Comparison of ENCODE assay signal across 8 cellular contexts in the genomic region with DNA sequence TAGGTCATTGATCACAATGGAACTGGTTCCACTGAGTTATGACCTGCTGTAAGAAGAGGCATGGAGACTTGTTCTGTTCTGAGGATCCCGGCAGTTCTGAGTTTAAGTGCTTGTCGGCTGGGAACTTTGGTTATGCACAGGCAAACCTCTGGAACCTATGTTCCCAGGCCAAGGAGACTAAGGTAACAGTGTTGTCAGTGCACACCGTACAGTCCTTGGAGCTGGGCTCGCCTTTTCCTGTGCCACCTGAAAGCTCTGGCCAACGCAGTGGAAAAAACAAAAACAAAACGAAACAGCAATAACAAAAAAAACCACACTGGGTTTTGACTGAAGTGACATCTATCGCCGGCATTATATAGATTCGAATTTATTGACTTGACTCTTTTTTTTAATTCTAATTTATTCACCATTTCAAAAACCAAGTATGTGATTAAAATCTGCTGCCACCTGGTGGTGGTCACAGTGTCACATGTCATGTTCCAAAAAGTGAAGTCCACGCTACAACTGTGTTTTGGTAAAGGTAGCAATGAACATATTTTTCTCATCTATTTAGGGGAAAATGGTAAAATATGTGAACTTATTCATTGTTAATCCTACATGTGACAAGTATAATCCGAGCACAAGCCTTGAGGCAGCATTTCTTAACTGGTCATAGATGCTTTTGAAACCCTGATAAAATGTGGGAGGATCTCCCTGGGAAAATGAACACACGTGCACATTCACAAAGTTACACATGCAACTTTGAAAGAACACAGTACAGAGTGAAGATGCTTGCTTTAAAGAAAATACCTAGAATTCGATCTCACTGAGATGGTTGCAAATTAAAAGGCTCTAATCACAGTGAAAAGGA.
DNase-seq lines count a peak whose midpoint lies in the region; ATAC-seq and TF ChIP-seq lines count a peak whose summit lies in the region.

No MANE protein-coding gene starts in this region.

- BruUV-seq in OCI-LY7 (replicated peaks; lab: Mats Ljungman, UMichigan), result no TSS peak

- CTCF ChIA-PET in OCI-LY7 (lab: Charles Lee; ENCODE audit: unreplicated experiment), result no interaction called here

- peak; percentile 94 for TF ChIP-seq CTCF in OCI-LY7 (conservative IDR thresholded peaks at IDR 0.05; ENCODE audit: low read length)
- peak; percentile 42 for TF ChIP-seq CTCF in cardiac fibroblast (IDR thresholded peaks at IDR 0.05; ENCODE audit: low read depth, low read length)

- POLR2A ChIA-PET in OCI-LY7 (lab: Charles Lee), result no interaction called here

- DNase-seq in ACHN, result peak; percentile 44
- peak; percentile 51 for DNase-seq in GM03348 (ENCODE audit: low spot score)
- peak; percentile 52 for DNase-seq in OCI-LY7 (ENCODE audit: low spot score)
- peak; percentile 32 to 53 for DNase-seq in cardiac fibroblast (ENCODE audit: low read depth in 2 of 2)
- DNase-seq in middle frontal gyrus (ENCODE audit: extremely low spot score, low spot score), result peak; percentile 71
- DNase-seq in SKM-1 (lab: John Stamatoyannopoulos, UW; ENCODE audit: unreplicated experiment), result no peak

- no peaks in the 10 kb centered on the region for H3K79me2 ChIP-seq in OCI-LY7 (ENCODE audit: insufficient read depth, low read depth, low read length)

- ATAC-seq in GM21367 (IDR thresholded peaks at IDR 0.05; ENCODE audit: unreplicated experiment) (no peak), HG02642 (IDR thresholded peaks at IDR 0.05; ENCODE audit: poor library complexity, unreplicated experiment) (no peak)

- H2AFZ ChIP-seq in OCI-LY7 (ENCODE audit: low read length), result no peak overlapping the region

- no peak overlapping the region for H3K4me3 ChIP-seq in OCI-LY7 (ENCODE audit: low read depth, low read length, poor library complexity, severe bottlenecking)
- no peak overlapping the region for H3K4me3 ChIP-seq in cardiac fibroblast (replicated peaks in 1 of 2; ENCODE audit: low read depth in 2 of 2, low read length in 2 of 2)

- no peak overlapping the region for H3K4me2 ChIP-seq in OCI-LY7 (ENCODE audit: low read length)

- intact Hi-C loops in OCI-LY7 (cut with micrococcal nuclease; ENCODE audit: unreplicated experiment), result loop anchor here (2.0 kb wide), 1 partner anchor 332 kb away; no protein-coding TSS in a partner anchor

- no peaks in the 10 kb centered on the region for H3K36me3 ChIP-seq in OCI-LY7 (ENCODE audit: insufficient read depth, low read length)

- H4K20me1 ChIP-seq in OCI-LY7 (ENCODE audit: insufficient read depth, low read length), result no peaks in the 10 kb centered on the region

- no peaks in the 10 kb centered on the region for H3K4me1 ChIP-seq in OCI-LY7 (ENCODE audit: insufficient read depth, low read length, poor library complexity, severe bottlenecking)

- 0 out of 2 replicates have a peak, but pooled peaks cover 7% of the 10 kb centered on the region for H3K9me3 ChIP-seq in OCI-LY7 (ENCODE audit: low read length)

- H3K9me2 ChIP-seq in OCI-LY7 (ENCODE audit: insufficient read depth, low read length), result no peaks in the 10 kb centered on the region

- in situ Hi-C loops in ACHN (cut with HindIII; ENCODE audit: low pct_ligation_motif_present, low pct_unique_long_range_greater_than_20kb, low sequenced_read_pairs), result no loop called here

- no peak overlapping the region for H3K27ac ChIP-seq in OCI-LY7 (ENCODE audit: low read depth, low read length, poor library complexity, severe bottlenecking)
